In the genomic region with DNA sequence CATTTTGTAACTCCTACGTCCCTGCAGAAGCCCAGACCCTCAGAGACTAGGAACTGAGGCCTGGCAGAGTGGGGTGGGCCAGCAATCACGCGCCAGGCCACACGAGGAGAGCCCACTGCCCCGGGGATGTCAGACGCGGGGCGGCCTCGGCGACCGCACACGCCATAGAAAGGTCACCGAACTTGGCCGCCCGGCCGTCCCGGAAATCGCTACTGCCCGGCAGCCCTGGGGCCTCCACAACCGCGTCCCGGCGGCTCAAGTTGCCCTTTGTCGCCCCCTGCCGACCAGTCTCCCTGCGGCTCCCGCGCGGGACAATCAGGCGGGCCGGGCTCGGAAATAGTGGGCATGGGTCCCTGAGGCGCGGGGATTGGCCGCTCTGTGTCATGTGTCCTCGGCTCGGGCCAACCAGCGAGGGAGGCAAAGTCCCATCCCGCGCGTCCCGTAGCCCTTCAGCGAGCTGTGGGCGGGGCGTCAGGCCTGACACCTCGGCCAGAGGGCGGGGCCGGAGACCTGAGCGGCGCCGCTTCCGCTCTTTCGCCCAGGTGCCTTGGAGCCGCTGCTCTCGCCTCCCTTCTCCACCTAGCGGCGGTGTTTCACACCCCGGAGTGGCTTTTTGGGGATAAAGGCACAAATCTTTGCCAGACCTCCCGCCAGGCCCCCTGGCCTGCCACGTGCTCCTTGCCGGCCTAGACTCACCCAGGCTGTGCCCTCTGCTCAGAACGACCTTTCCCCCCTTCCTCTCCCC, we compare ENCODE assay signal across 8 cellular contexts. TPM values are rescaled to one million over a fixed set of nuclear protein-coding genes. Genes with fewer than 3 reads are reported as not detected.
A peak's percentile ranks its signal among the peaks of the same experiment; 100 is the strongest.
DNase-seq lines count a peak whose midpoint lies in the region; ATAC-seq and TF ChIP-seq lines count a peak whose summit lies in the region.

No MANE protein-coding gene starts in this region.

- peak; percentile 98 for TF ChIP-seq CTCF in lower lobe of right lung (IDR thresholded peaks at IDR 0.05)

- H3K36me3 ChIP-seq in CD4-positive, alpha-beta memory T cell (ENCODE audit: insufficient read depth, low read length): no peaks in the 10 kb centered on the region
- H3K36me3 ChIP-seq in duodenal mucosa (ENCODE audit: control insufficient read depth in 1 of 2, insufficient read depth in 2 of 2, low read length in 2 of 2) (no peaks in the 10 kb centered on the region), lower lobe of right lung (no peaks in the 10 kb centered on the region)

- no peaks in the 10 kb centered on the region for H3K36me3 Mint-ChIP-seq in CD4-positive, alpha-beta memory T cell
- H3K36me3 Mint-ChIP-seq in activated CD4-positive, alpha-beta memory T cell treated with anti-CD3 and anti-CD28 coated beads, Interleukin-2, amount 10 ng/mL, durations not matched to agents 7 days and 5 days (ENCODE audit: low read depth): no peaks in the 10 kb centered on the region

- POLR2A ChIA-PET in CD4-positive, alpha-beta memory T cell (lab: Charles Lee; ENCODE audit: partially characterized antibody): interaction anchor here (0.6 to 3.4 kb wide), 26 partner anchors 21 to 218 kb away, joined by 3 to 44 read pairs (median 4); a partner anchor contains a TSS
- POLR2A ChIA-PET in activated CD4-positive, alpha-beta memory T cell treated with anti-CD3 and anti-CD28 coated beads, Interleukin-2, amount 10 ng/mL, durations not matched to agents 7 days and 5 days (lab: Charles Lee): interaction anchor here (0.6 to 3.8 kb wide), 12 partner anchors 10 to 221 kb away, joined by 3 to 28 read pairs (median 8); a partner anchor contains a TSS

- intact Hi-C loops in CD4-positive, alpha-beta memory T cell (cut with micrococcal nuclease): loop anchor here (1.0 to 5.0 kb wide), 11 partner anchors 21 to 511 kb away; a partner anchor contains a TSS
- intact Hi-C loops in lower lobe of right lung (cut with DNase I): no loop called here

- peak overlapping the region; percentile 81 to 96 (median 91) for H3K27ac Mint-ChIP-seq in CD4-positive, alpha-beta memory T cell
- H3K27ac Mint-ChIP-seq in activated CD4-positive, alpha-beta memory T cell treated with anti-CD3 and anti-CD28 coated beads, Interleukin-2, amount 10 ng/mL, durations not matched to agents 7 days and 5 days: peak overlapping the region; percentile 73

- H3K9me3 Mint-ChIP-seq in CD4-positive, alpha-beta memory T cell: peaks cover 0 to 2% (median 0%) of the 10 kb centered on the region in 8 donors
- no peaks in the 10 kb centered on the region for H3K9me3 Mint-ChIP-seq in activated CD4-positive, alpha-beta memory T cell treated with anti-CD3 and anti-CD28 coated beads, Interleukin-2, amount 10 ng/mL, durations not matched to agents 7 days and 5 days

- H3K27ac ChIP-seq in CD4-positive, alpha-beta memory T cell (ENCODE audit: low read depth, low read length): peak overlapping the region; percentile 65
- H3K27ac ChIP-seq in duodenal mucosa (ENCODE audit: low read depth, low read length): peak overlapping the region; percentile 84
- peak overlapping the region; percentile 95 for H3K27ac ChIP-seq in lower lobe of right lung

- H3K4me1 Mint-ChIP-seq in CD4-positive, alpha-beta memory T cell: peaks cover 7 to 19% (median 9%) of the 10 kb centered on the region in 4 donors
- peaks cover 16% of the 10 kb centered on the region for H3K4me1 Mint-ChIP-seq in activated CD4-positive, alpha-beta memory T cell treated with anti-CD3 and anti-CD28 coated beads, Interleukin-2, amount 10 ng/mL, durations not matched to agents 7 days and 5 days

- CTCF ChIA-PET in CD4-positive, alpha-beta memory T cell (lab: Charles Lee; ENCODE audit: partially characterized antibody): interaction anchor here (0.5 to 7.9 kb wide), 54 partner anchors 8 to 222 kb away, joined by 3 to 116 read pairs (median 5); a partner anchor contains a TSS
- CTCF ChIA-PET in activated CD4-positive, alpha-beta memory T cell treated with anti-CD3 and anti-CD28 coated beads, Interleukin-2, amount 10 ng/mL, durations not matched to agents 7 days and 5 days (lab: Charles Lee): interaction anchor here (0.5 to 4.7 kb wide), 71 partner anchors 9 to 513 kb away, joined by 3 to 100 read pairs (median 4); a partner anchor contains a TSS

- H3K9ac ChIP-seq in duodenal mucosa (ENCODE audit: low read depth in 1 of 2, low read length in 2 of 2): peak overlapping the region; percentile 75 to 91

- peaks cover 13% of the 10 kb centered on the region for H3K4me1 ChIP-seq in CD4-positive, alpha-beta memory T cell (ENCODE audit: insufficient read depth, low read length)
- H3K4me1 ChIP-seq in duodenal mucosa (ENCODE audit: control insufficient read depth in 1 of 2, insufficient read depth in 2 of 2, low read length in 2 of 2): peaks cover 17 to 29% of the 10 kb centered on the region in 2 donors
- peaks cover 16% of the 10 kb centered on the region for H3K4me1 ChIP-seq in lower lobe of right lung

- ATAC-seq in GM19438 (IDR thresholded peaks at IDR 0.05; ENCODE audit: low read depth, unreplicated experiment) (peak; percentile 98), HG03575 (IDR thresholded peaks at IDR 0.05; ENCODE audit: extremely low read depth, insufficient number of reproducible peaks, low FRiP score, unreplicated experiment) (peak; percentile 95), lower lobe of right lung (peak; percentile 99 to 100)

- H3K27me3 Mint-ChIP-seq in CD4-positive, alpha-beta memory T cell: no peaks in the 10 kb centered on the region
- no peaks in the 10 kb centered on the region for H3K27me3 Mint-ChIP-seq in activated CD4-positive, alpha-beta memory T cell treated with anti-CD3 and anti-CD28 coated beads, Interleukin-2, amount 10 ng/mL, durations not matched to agents 7 days and 5 days

- H3K4me3 Mint-ChIP-seq in CD4-positive, alpha-beta memory T cell: peak overlapping the region; percentile 54 to 70 (median 66)
- H3K4me3 Mint-ChIP-seq in activated CD4-positive, alpha-beta memory T cell treated with anti-CD3 and anti-CD28 coated beads, Interleukin-2, amount 10 ng/mL, durations not matched to agents 7 days and 5 days: peak overlapping the region; percentile 27

- H3K9me3 ChIP-seq in CD4-positive, alpha-beta memory T cell (ENCODE audit: control insufficient read depth in 1 of 2, low read length in 2 of 2): no peaks in the 10 kb centered on the region
- H3K9me3 ChIP-seq in duodenal mucosa (ENCODE audit: control insufficient read depth in 1 of 2, low read length in 2 of 2): no peaks in the 10 kb centered on the region
- H3K9me3 ChIP-seq in lower lobe of right lung: no peaks in the 10 kb centered on the region

- H3K27me3 ChIP-seq in CD4-positive, alpha-beta memory T cell (ENCODE audit: insufficient read depth, low read length): no peaks in the 10 kb centered on the region
- H3K27me3 ChIP-seq in duodenal mucosa (ENCODE audit: control insufficient read depth in 1 of 2, insufficient read depth in 2 of 2, low read length in 2 of 2) (no peaks in the 10 kb centered on the region), lower lobe of right lung (ENCODE audit: low read depth) (no peaks in the 10 kb centered on the region)

- H3K4me3 ChIP-seq in CD4-positive, alpha-beta memory T cell (ENCODE audit: low read length in 2 of 2): peak overlapping the region in 1 of 2 donors; percentile 46
- H3K4me3 ChIP-seq in duodenal mucosa (ENCODE audit: low read depth in 1 of 2, low read length in 2 of 2): peak overlapping the region; percentile 65 to 70
- H3K4me3 ChIP-seq in lower lobe of right lung: peak overlapping the region; percentile 54

- peak; percentile 99 to 100 (median 100) for DNase-seq in CD4-positive, alpha-beta memory T cell
- DNase-seq in NCI-H82 (lab: John Stamatoyannopoulos, UW) (peak; percentile 99), lower lobe of right lung (peak; percentile 100)
- peak; percentile 100 for DNase-seq in activated CD4-positive, alpha-beta memory T cell treated with anti-CD3 and anti-CD28 coated beads, Interleukin-2, amount 10 ng/mL, durations not matched to agents 7 days and 5 days
- DNase-seq in stimulated activated CD4-positive, alpha-beta T cell treated with anti-CD3 and anti-CD28 coated beads, TNF-alpha, amount 100 ng/mL, for 24 hours (ENCODE audit: low read depth in 3 of 3): peak; percentile 99 to 100 (median 99)

RNA-seq across cellular contexts. Expression of a gene that starts 33.4 kb away (rescaled TPM):
- total RNA-seq in CD4-positive, alpha-beta memory T cell: under 1 TPM in 1 of 2 experiments, not detected in 1; 0.14 TPM
- polyA plus RNA-seq in CD4-positive, alpha-beta memory T cell: under 1 TPM in 1 of 2 donors, not detected in 1; 0.81 TPM
- under 1 TPM; 0.20 to 0.25 TPM for total RNA-seq in activated CD4-positive, alpha-beta memory T cell treated with anti-CD3 and anti-CD28 coated beads, Interleukin-2, amount 10 ng/mL, durations not matched to agents 7 days and 5 days
- total RNA-seq in lower lobe of right lung: 5.8 TPM

RNA-seq across cellular contexts. Expression of a gene that starts 46.1 kb away (rescaled TPM):
- total RNA-seq in CD4-positive, alpha-beta memory T cell: 10 to 100 TPM; 85.5 to 90.3 TPM
- polyA plus RNA-seq in CD4-positive, alpha-beta memory T cell: 10 to 100 TPM in 1 of 2 donors, 1 to 10 TPM in 1; 8.9 to 23.4 TPM
- total RNA-seq in activated CD4-positive, alpha-beta memory T cell treated with anti-CD3 and anti-CD28 coated beads, Interleukin-2, amount 10 ng/mL, durations not matched to agents 7 days and 5 days: 10 to 100 TPM; 94.0 to 95.6 TPM
- total RNA-seq in lower lobe of right lung: 74.8 TPM
